ENCODE assay signal across 22 cellular contexts in the genomic region with DNA sequence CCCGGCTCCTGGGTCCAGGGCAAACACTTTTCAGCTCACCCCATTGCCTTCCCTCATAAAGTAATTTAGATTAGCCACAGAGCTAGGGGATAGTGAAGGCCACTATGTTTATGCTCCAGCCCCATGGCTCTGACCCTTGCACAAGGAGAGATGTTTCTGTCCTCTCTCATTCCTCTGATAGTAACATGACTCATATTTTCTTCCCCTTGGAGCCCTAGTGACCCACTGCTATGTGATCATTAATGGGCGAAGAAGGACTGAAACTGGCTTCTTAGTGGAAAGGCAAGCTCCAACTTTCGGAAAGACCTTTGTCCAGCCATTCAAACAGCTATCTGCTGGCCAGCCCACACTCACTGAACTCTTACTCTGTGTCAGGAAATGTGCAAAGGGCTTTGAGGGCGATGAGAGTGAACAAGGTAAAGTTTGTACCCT. TPM values are rescaled to one million over a fixed set of nuclear protein-coding genes. Genes with fewer than 3 reads are reported as not detected.
DNase-seq lines count a peak whose midpoint lies in the region; ATAC-seq and TF ChIP-seq lines count a peak whose summit lies in the region.
"Had no signal": no experiment of that assay in that cellular context is flagged by ENCODE, and none has a peak within 500 bp of the region (broad histone marks: within the 10 kb centered on the region; RNA-seq: fewer than 3 reads in every experiment).

No MANE protein-coding gene starts in this region.

- H2AK5ac ChIP-seq in neuronal stem cell (ENCODE audit: low read depth, low read length) = no peak overlapping the region

- no peak overlapping the region for H3K4me2 ChIP-seq in PC-3 (ENCODE audit: low read length)
- H3K4me2 ChIP-seq in osteoblast (ENCODE audit: insufficient read depth, low read length) = no peak overlapping the region
- H3K4me2 ChIP-seq in neuronal stem cell (ENCODE audit: insufficient read depth, low read length, poor library complexity, severe bottlenecking) = no peak overlapping the region

- H4K20me1 ChIP-seq in PC-3 (ENCODE audit: low read length) (no peaks in the 10 kb centered on the region), osteoblast (ENCODE audit: insufficient read depth, low read length) (no peaks in the 10 kb centered on the region)

- no peak overlapping the region for H2BK120ac ChIP-seq in neuronal stem cell (ENCODE audit: low read depth, low read length)

- peaks cover 2% of the 10 kb centered on the region for H3K9me3 Mint-ChIP-seq in glutamatergic neuron (ENCODE audit: unreplicated experiment)
- H3K9me3 Mint-ChIP-seq: CD14-positive monocyte; effector memory CD8-positive, alpha-beta T cell; T-helper 1 cell treated with Interleukin-12 subunit alpha and Interleukin-12 subunit beta and Interleukin-4 antibody, amounts not matched to agents 30 μg/mL and 1 μg/mL, for 36 hours had no signal

- TF ChIP-seq CTCF in PC-3 (conservative IDR thresholded peaks at IDR 0.05; ENCODE audit: low read depth, low read length) (no peak), fibroblast of villous mesenchyme (IDR thresholded peaks at IDR 0.05; ENCODE audit: insufficient read depth, low read depth, low read length) (no peak), osteoblast (IDR thresholded peaks at IDR 0.05; ENCODE audit: extremely low read depth, low read depth, low read length) (no peak), glutamatergic neuron (IDR thresholded peaks at IDR 0.05; ENCODE audit: partially characterized antibody, unreplicated experiment) (no peak)

- no peak overlapping the region for H3K9ac ChIP-seq in PC-3 (ENCODE audit: low read length)
- H3K9ac ChIP-seq in neuronal stem cell (ENCODE audit: low read depth, low read length, poor library complexity) = no peak overlapping the region

- no peak overlapping the region for H3K23ac ChIP-seq in neuronal stem cell (ENCODE audit: low read depth, low read length, poor library complexity)

- no peak overlapping the region for H2BK12ac ChIP-seq in neuronal stem cell (ENCODE audit: low read length)

- H3K27me3 Mint-ChIP-seq in T-helper 17 cell (no peaks in the 10 kb centered on the region), glutamatergic neuron (ENCODE audit: unreplicated experiment) (no peaks in the 10 kb centered on the region)
- H3K27me3 Mint-ChIP-seq: effector memory CD8-positive, alpha-beta T cell had no signal

- no peaks in the 10 kb centered on the region for H3K9me2 ChIP-seq in PC-3 (replicated peaks; ENCODE audit: low read length)

- H3K4me3 ChIP-seq in PC-3 (ENCODE audit: low read length) = no peak overlapping the region
- H3K4me3 ChIP-seq in fibroblast of villous mesenchyme (ENCODE audit: low read depth, low read length) = no peak overlapping the region
- no peak overlapping the region for H3K4me3 ChIP-seq in osteoblast (ENCODE audit: insufficient read depth, low read length)
- no peak overlapping the region for H3K4me3 ChIP-seq in neuronal stem cell (ENCODE audit: low read length in 2 of 2)
- H3K4me3 ChIP-seq: ascending aorta, HAP-1 had no signal

- no peaks in the 10 kb centered on the region for H3K4me1 Mint-ChIP-seq in T-helper 17 cell
- no peaks in the 10 kb centered on the region for H3K4me1 Mint-ChIP-seq in glutamatergic neuron (ENCODE audit: low read depth, unreplicated experiment)

- H2BK15ac ChIP-seq in neuronal stem cell (ENCODE audit: low read length) = no peak overlapping the region

- ATAC-seq in PC-3 (peak; percentile 45; the same call in 1 of the 2 replicates), T-helper 17 cell (no peak), HG02610 (IDR thresholded peaks at IDR 0.05; ENCODE audit: unreplicated experiment) (no peak)
- ATAC-seq: effector memory CD8-positive, alpha-beta T cell; Panc1 had no signal

- WGBS in neuronal stem cell (ENCODE audit: extremely low coverage in 2 of 2, insufficient read length in 2 of 2, insufficient replicate concordance in 1 of 2), 2 donors = no CpG with 5 or more reads among the region's 4 CpGs

- H3K4me1 ChIP-seq in PC-3 (ENCODE audit: insufficient read depth, low read length) (peaks cover 9% of the 10 kb centered on the region), osteoblast (ENCODE audit: insufficient read depth, low read length) (peaks cover 16% of the 10 kb centered on the region), neuronal stem cell (ENCODE audit: control insufficient read depth in 2 of 2, insufficient read depth in 1 of 2, low read depth in 1 of 2, low read length in 2 of 2) (peaks cover 0 to 2% of the 10 kb centered on the region in 2 donors)
- H3K4me1 ChIP-seq: ascending aorta, HAP-1 had no signal

- no peaks in the 10 kb centered on the region for H3F3A ChIP-seq in PC-3 (ENCODE audit: low read length, unreplicated experiment)

- H3K27ac ChIP-seq in PC-3 (ENCODE audit: low read length) (no peak overlapping the region), osteoblast (ENCODE audit: low read depth, low read length) (peak overlapping the region; percentile 44), neuronal stem cell (replicated peaks; ENCODE audit: low read length) (no peak overlapping the region)
- H3K27ac ChIP-seq: ascending aorta had no signal

- no peak overlapping the region for H3K18ac ChIP-seq in neuronal stem cell (ENCODE audit: low read length)

- no peak overlapping the region for H3K4ac ChIP-seq in neuronal stem cell (ENCODE audit: low read length)

- no peak overlapping the region for H2AFZ ChIP-seq in PC-3 (ENCODE audit: low read length)
- no peak overlapping the region for H2AFZ ChIP-seq in osteoblast (ENCODE audit: low read length)
- H2AFZ ChIP-seq in neuronal stem cell (ENCODE audit: low read length) = no peak overlapping the region

- intact Hi-C loops in PC-3 (cut with micrococcal nuclease) = no loop called here

- H3K36me3 Mint-ChIP-seq in T-helper 17 cell (ENCODE audit: low read depth) = no peaks in the 10 kb centered on the region
- no peaks in the 10 kb centered on the region for H3K36me3 Mint-ChIP-seq in glutamatergic neuron (ENCODE audit: unreplicated experiment)
- H3K36me3 Mint-ChIP-seq: CD14-positive monocyte had no signal

- no peak overlapping the region for H4K8ac ChIP-seq in neuronal stem cell (ENCODE audit: low read depth, low read length)

- H3K36me3 ChIP-seq in PC-3 (ENCODE audit: low read depth, low read length) (no peaks in the 10 kb centered on the region; the same call in 1 of the 2 replicates), osteoblast (ENCODE audit: insufficient read depth, low read length) (no peaks in the 10 kb centered on the region), neuronal stem cell (replicated peaks in 1 of 2; ENCODE audit: control insufficient read depth in 2 of 2, insufficient read depth in 2 of 2, low read length in 2 of 2) (no peaks in the 10 kb centered on the region)
- H3K36me3 ChIP-seq: ascending aorta had no signal

- BruUV-seq in PC-3 (replicated peaks; lab: Mats Ljungman, UMichigan) = no TSS peak

- DNase-seq in Caki2 (ENCODE audit: low read depth) (peak; percentile 16), PC-3 (peak; percentile 23), fibroblast of villous mesenchyme (ENCODE audit: low read depth) (peak; percentile 72), osteoblast (ENCODE audit: insufficient read length, low spot score, missing footprints) (peak; percentile 68), T-helper 17 cell (no peak), neuronal stem cell (ENCODE audit: low spot score) (no peak), glutamatergic neuron (no peak)
- DNase-seq: activated CD4-positive, alpha-beta T cell treated with anti-CD3 and anti-CD28 coated beads for 48 hours; activated T-cell treated with anti-CD3 and anti-CD28 coated beads, Interleukin-2, amount 50 U/mL, for 48 hours; effector memory CD8-positive, alpha-beta T cell; NCI-H1417 treated with DMSO at 0.1 percent for 48 hours; NCI-H510A treated with DMSO at 0.1 percent for 48 hours; stimulated activated CD4-positive, alpha-beta T cell treated with anti-CD3 and anti-CD28 coated beads, Interleukin-4, amount 100 ng/mL, for 4 hours; stimulated activated naive CD4-positive, alpha-beta T cell treated with Interleukin-2 at 50 U/mL for 16 hours had no signal

- H4K91ac ChIP-seq in neuronal stem cell (ENCODE audit: low read depth, low read length, poor library complexity) = no peak overlapping the region

- H3K27ac Mint-ChIP-seq in T-helper 17 cell = no peak overlapping the region
- no peak overlapping the region for H3K27ac Mint-ChIP-seq in glutamatergic neuron (ENCODE audit: unreplicated experiment)
- H3K27ac Mint-ChIP-seq: effector memory CD8-positive, alpha-beta T cell; T-helper 1 cell treated with Interleukin-12 subunit alpha and Interleukin-12 subunit beta and Interleukin-4 antibody, amounts not matched to agents 30 μg/mL and 1 μg/mL, for 36 hours had no signal

- H2BK5ac ChIP-seq in neuronal stem cell (ENCODE audit: low read length) = no peak overlapping the region

- H3K4me3 Mint-ChIP-seq in T-helper 17 cell = no peak overlapping the region
- no peak overlapping the region for H3K4me3 Mint-ChIP-seq in glutamatergic neuron (ENCODE audit: unreplicated experiment)
- H3K4me3 Mint-ChIP-seq: CD14-positive monocyte; effector memory CD8-positive, alpha-beta T cell; T-helper 1 cell treated with Interleukin-12 subunit alpha and Interleukin-12 subunit beta and Interleukin-4 antibody, amounts not matched to agents 30 μg/mL and 1 μg/mL, for 36 hours had no signal

- H3K79me2 ChIP-seq in PC-3 (ENCODE audit: low read length) (no peaks in the 10 kb centered on the region), osteoblast (ENCODE audit: insufficient read depth, low read length) (no peaks in the 10 kb centered on the region)

- H3K9me3 ChIP-seq in PC-3 (ENCODE audit: low read length) (no peaks in the 10 kb centered on the region), osteoblast (ENCODE audit: low read depth, low read length) (no peaks in the 10 kb centered on the region), T-helper 17 cell (ENCODE audit: control insufficient read depth, low read length, poor library complexity, severe bottlenecking) (no peaks in the 10 kb centered on the region), neuronal stem cell (replicated peaks in 1 of 2; ENCODE audit: control insufficient read depth in 2 of 2, insufficient read depth in 1 of 2, low read depth in 1 of 2, low read length in 2 of 2) (no peaks in the 10 kb centered on the region)
- H3K9me3 ChIP-seq: ascending aorta, HAP-1 had no signal

- POLR2A ChIA-PET in PC-3 (lab: Charles Lee; ENCODE audit: unreplicated experiment) = no interaction called here

- no peak overlapping the region for H3K14ac ChIP-seq in neuronal stem cell (ENCODE audit: low read length)

- in situ Hi-C loops in Caki2 (cut with HindIII; ENCODE audit: low pct_unique_long_range_greater_than_20kb, low sequenced_read_pairs) = no loop called here

- CTCF ChIA-PET in PC-3 (lab: Charles Lee) = no interaction called here

- H3K27me3 ChIP-seq in PC-3 (ENCODE audit: low read length) (no peaks in the 10 kb centered on the region), osteoblast (ENCODE audit: insufficient read depth, low read length) (peaks cover 9% of the 10 kb centered on the region), neuronal stem cell (ENCODE audit: control insufficient read depth in 3 of 3, insufficient read depth in 3 of 3, low read depth in 1 of 3, low read length in 3 of 3) (no peaks in the 10 kb centered on the region)
- H3K27me3 ChIP-seq: ascending aorta had no signal

- H3K79me1 ChIP-seq in neuronal stem cell (ENCODE audit: low read depth, low read length) = no peaks in the 10 kb centered on the region

RNA-seq across cellular contexts. Expression of a gene that starts 12.3 kb away (rescaled TPM):
- 23.0 and 26.3 TPM in 2 replicates for total RNA-seq in Caki2 (2014; rRNA removed; shearing (Covaris generic); ENCODE audit: low replicate concordance)
- not detected in 2 replicates for total RNA-seq in PC-3 (2014; rRNA removed)
- total RNA-seq in fibroblast of villous mesenchyme = not detected in 2 replicates
- not detected in 2 replicates for total RNA-seq in osteoblast
- total RNA-seq in T-helper 17 cell = not detected
- 0.35 TPM for polyA plus RNA-seq in neuronal stem cell (2013, experiment 1 of 2)
- polyA plus RNA-seq in neuronal stem cell (2013, experiment 2 of 2) = 0.35 TPM
- total RNA-seq in glutamatergic neuron (ENCODE audit: unreplicated experiment) = not detected
- total RNA-seq: G401, mononuclear cell had no signal
- polyA plus RNA-seq: CD14-positive monocyte had no signal

RNA-seq across cellular contexts. Expression of a gene that starts 29.4 kb away (rescaled TPM):
- not detected in 2 replicates for total RNA-seq in Caki2 (2014; rRNA removed; shearing (Covaris generic); ENCODE audit: low replicate concordance)
- total RNA-seq in PC-3 (2014; rRNA removed) (not detected in 2 replicates), fibroblast of villous mesenchyme (not detected in 2 replicates), osteoblast (not detected in 2 replicates), T-helper 17 cell (not detected), glutamatergic neuron (ENCODE audit: unreplicated experiment) (not detected)
- not detected for polyA plus RNA-seq in neuronal stem cell (2013, experiment 1 of 2)
- polyA plus RNA-seq in neuronal stem cell (2013, experiment 2 of 2) = not detected
- total RNA-seq: ascending aorta, G401, mononuclear cell had no signal
- polyA plus RNA-seq: CD14-positive monocyte had no signal

Comparison
In these comparisons a context has a peak if more than half of its experiments do, and no peak if none do; other contexts are left out.
1. DNase-seq: peak in Caki2 (single experiment), PC-3 (single experiment), fibroblast of villous mesenchyme (single experiment) and osteoblast (single experiment); none in T-helper 17 cell (0 of 3), neuronal stem cell (single experiment) and glutamatergic neuron (single experiment).
2. RNA of a gene that starts 12.3 kb away (total RNA-seq): 23.0 to 26.3 TPM in Caki2; not detected in PC-3, not detected in fibroblast of villous mesenchyme, not detected in osteoblast, not detected in T-helper 17 cell and not detected in glutamatergic neuron (single experiment); every median in the first group is over 10 times any median in the second.